In the genomic region with DNA sequence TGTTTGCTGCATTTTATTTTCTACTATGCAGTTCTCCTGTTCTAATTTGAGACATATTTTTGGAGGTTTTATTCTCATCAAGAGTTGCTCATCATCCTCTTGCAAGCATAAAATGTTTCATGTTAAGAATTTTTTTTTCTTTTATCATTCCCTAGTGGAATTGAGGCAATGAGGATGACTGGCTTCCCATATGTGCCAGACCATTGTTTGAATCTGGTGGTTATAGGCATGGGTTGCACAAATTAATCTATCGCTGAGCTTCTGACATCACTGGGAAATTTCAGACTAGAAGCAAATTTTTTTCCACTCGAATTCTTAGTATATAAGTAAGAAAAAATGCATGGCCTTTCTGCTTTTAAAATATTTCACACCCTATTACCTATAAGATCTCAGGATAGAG, we compare ENCODE assay signal across 26 cellular contexts.
A peak's percentile ranks its signal among the peaks of the same experiment; 100 is the strongest.
DNase-seq lines count a peak whose midpoint lies in the region; ATAC-seq and TF ChIP-seq lines count a peak whose summit lies in the region.
"Had no signal": no experiment of that assay in that cellular context is flagged by ENCODE, and none has a peak within 500 bp of the region (broad histone marks: within the 10 kb centered on the region; RNA-seq: fewer than 3 reads in every experiment).

No MANE protein-coding gene starts in this region.

- no peak overlapping the region for H2BK12ac ChIP-seq in trophoblast cell (ENCODE audit: low read length)

- no peak overlapping the region for H3K18ac ChIP-seq in trophoblast cell (ENCODE audit: low read length)

- H3K9me3 ChIP-seq in trophoblast cell (ENCODE audit: insufficient read depth, low read depth, low read length), result no peaks in the 10 kb centered on the region
- H3K9me3 ChIP-seq in tibial nerve, result no peaks in the 10 kb centered on the region
- H3K9me3 ChIP-seq in T-helper 17 cell (ENCODE audit: control insufficient read depth, low read length, poor library complexity, severe bottlenecking), result no peaks in the 10 kb centered on the region
- H3K9me3 ChIP-seq: A549, BE2C, BLaER1 had no signal

- no peak overlapping the region for H2AK5ac ChIP-seq in trophoblast cell (ENCODE audit: low read length)

- H3K36me3 Mint-ChIP-seq in T-cell (no peaks in the 10 kb centered on the region), T-helper 17 cell (ENCODE audit: low read depth) (no peaks in the 10 kb centered on the region)
- H3K36me3 Mint-ChIP-seq: CD14-positive monocyte; CD4-positive, alpha-beta memory T cell; CD4-positive, CD25-positive, alpha-beta regulatory T cell; CD8-positive, alpha-beta memory T cell had no signal

- H3K79me2 ChIP-seq in trophoblast cell (ENCODE audit: control insufficient read depth, insufficient read depth, low read length, poor library complexity), result no peaks in the 10 kb centered on the region

- POLR2A ChIA-PET in T-cell (lab: Charles Lee), result no interaction called here

- no peaks in the 10 kb centered on the region for H3K79me1 ChIP-seq in trophoblast cell (ENCODE audit: low read length)

- H3K36me3 ChIP-seq in trophoblast cell (ENCODE audit: control insufficient read depth in 1 of 2, insufficient read depth in 2 of 2, low read length in 2 of 2), result no peaks in the 10 kb centered on the region
- no peaks in the 10 kb centered on the region for H3K36me3 ChIP-seq in tibial nerve
- H3K36me3 ChIP-seq: BE2C, BLaER1 had no signal

- H4K91ac ChIP-seq in trophoblast cell (ENCODE audit: low read depth, low read length), result no peak overlapping the region

- H3K27ac ChIP-seq in trophoblast cell (ENCODE audit: low read depth, low read length), result no peak overlapping the region
- H3K27ac ChIP-seq in tibial nerve, result no peak overlapping the region
- H3K27ac ChIP-seq: 22Rv1, A549, BLaER1 had no signal

- DNase-seq in NCI-H82 (lab: John Stamatoyannopoulos, UW) (peak; percentile 66), NCI-H82 treated with DMSO at 0.1 percent for 48 hours (lab: John Stamatoyannopoulos, UW; ENCODE audit: unreplicated experiment) (no peak), HS-5 (ENCODE audit: low read depth) (peak; percentile 30), fibroblast of peridontal ligament (ENCODE audit: extremely low read depth) (peak; percentile 56), trophoblast cell (peak; percentile 25 to 76), T-cell (no peak), tibial nerve (ENCODE audit: low spot score in 2 of 2) (no peak), T-helper 17 cell (no peak)
- DNase-seq: BE2C; C1 segment of cervical spinal cord; CD4-positive, alpha-beta memory T cell; CD4-positive, CD25-positive, alpha-beta regulatory T cell; CD8-positive, alpha-beta memory T cell; COR-L47; DMS 273 treated with DMSO at 0.1 percent for 48 hours; DMS153; DMS53; DMS79; DND-41; EL; GDM1 had no signal

- TF ChIP-seq CTCF in tibial nerve (IDR thresholded peaks at IDR 0.05), result no peak

- TF ChIP-seq EP300 in tibial nerve (IDR thresholded peaks at IDR 0.05), result no peak

- H3K14ac ChIP-seq in trophoblast cell (ENCODE audit: low read length), result no peak overlapping the region

- H3K27me3 Mint-ChIP-seq in T-cell (no peaks in the 10 kb centered on the region), T-helper 17 cell (no peaks in the 10 kb centered on the region)
- H3K27me3 Mint-ChIP-seq: CD4-positive, alpha-beta memory T cell; CD4-positive, CD25-positive, alpha-beta regulatory T cell; CD8-positive, alpha-beta memory T cell had no signal

- H3K4me3 ChIP-seq in trophoblast cell (ENCODE audit: low read depth, low read length), result no peak overlapping the region
- H3K4me3 ChIP-seq in tibial nerve, result no peak overlapping the region
- H3K4me3 ChIP-seq: A549, BLaER1, GM12878 had no signal

- H3K27ac Mint-ChIP-seq in T-cell (no peak overlapping the region), T-helper 17 cell (no peak overlapping the region)
- H3K27ac Mint-ChIP-seq: CD14-positive monocyte; CD4-positive, alpha-beta memory T cell; CD8-positive, alpha-beta memory T cell had no signal

- H3K4me1 ChIP-seq in trophoblast cell (ENCODE audit: control insufficient read depth in 1 of 2, insufficient read depth in 2 of 2, low read length in 2 of 2), result no peaks in the 10 kb centered on the region
- peaks cover 0 to 5% (median 0%) of the 10 kb centered on the region in 4 donors for H3K4me1 ChIP-seq in tibial nerve
- H3K4me1 ChIP-seq: A549, BE2C had no signal

- peaks cover 3 to 9% (median 4%) of the 10 kb centered on the region in 3 donors for H3K9me3 Mint-ChIP-seq in T-cell

- ATAC-seq in T-cell (replicated peaks in 1 of 4) (no peak), T-helper 17 cell (no peak)
- ATAC-seq: A549, GM12878 had no signal

- H2BK5ac ChIP-seq in trophoblast cell (ENCODE audit: low read depth, low read length, poor library complexity), result no peak overlapping the region

- H2AFZ ChIP-seq in trophoblast cell (ENCODE audit: insufficient read depth, low read length, poor library complexity), result no peak overlapping the region

- CTCF ChIA-PET in T-cell (lab: Charles Lee), result no interaction called here

- no peaks in the 10 kb centered on the region for H3K27me3 ChIP-seq in trophoblast cell (ENCODE audit: insufficient read depth, low read length)
- H3K27me3 ChIP-seq in tibial nerve, result no peaks in the 10 kb centered on the region
- H3K27me3 ChIP-seq: BE2C, BLaER1 had no signal

- no peaks in the 10 kb centered on the region for H3K4me1 Mint-ChIP-seq in T-cell
- H3K4me1 Mint-ChIP-seq in T-helper 17 cell, result no peaks in the 10 kb centered on the region
- H3K4me1 Mint-ChIP-seq: CD14-positive monocyte; CD4-positive, alpha-beta memory T cell; CD4-positive, CD25-positive, alpha-beta regulatory T cell; CD8-positive, alpha-beta memory T cell had no signal

- no peak overlapping the region for H3K4ac ChIP-seq in trophoblast cell (ENCODE audit: low read depth, low read length)

- H4K8ac ChIP-seq in trophoblast cell (ENCODE audit: low read depth, low read length), result no peak overlapping the region

- TF ChIP-seq POLR2A in tibial nerve (IDR thresholded peaks at IDR 0.05), result no peak

- H3K9ac ChIP-seq in trophoblast cell (ENCODE audit: low read length), result no peak overlapping the region
- H3K9ac ChIP-seq: BLaER1 had no signal

- H3K23ac ChIP-seq in trophoblast cell (ENCODE audit: low read length), result no peak overlapping the region

- H3K4me2 ChIP-seq in trophoblast cell (ENCODE audit: low read length), result no peak overlapping the region
- H3K4me2 ChIP-seq: A549 had no signal

- H4K12ac ChIP-seq in trophoblast cell (ENCODE audit: low read depth, low read length), result no peak overlapping the region

- H3K4me3 Mint-ChIP-seq in T-cell (no peak overlapping the region), T-helper 17 cell (no peak overlapping the region)
- H3K4me3 Mint-ChIP-seq: CD14-positive monocyte; CD4-positive, alpha-beta memory T cell; CD4-positive, CD25-positive, alpha-beta regulatory T cell; CD8-positive, alpha-beta memory T cell had no signal

- no CpG with 5 or more reads among the region's 2 CpGs for WGBS in trophoblast cell (ENCODE audit: extremely low coverage, insufficient coverage, insufficient read length)
- 81 to 84% methylated on average over 2 of the region's 2 CpGs for WGBS in tibial nerve, 2 donors

- H2BK120ac ChIP-seq in trophoblast cell (ENCODE audit: insufficient read depth, low read length, poor library complexity), result no peak overlapping the region

Comparison
In these comparisons a context has a peak if more than half of its experiments do, and no peak if none do; other contexts are left out.
1. DNase-seq: peak in NCI-H82 (single experiment), HS-5 (single experiment), fibroblast of peridontal ligament (single experiment) and trophoblast cell (2 of 2); none in NCI-H82 treated with DMSO at 0.1 percent for 48 hours (single experiment), T-cell (0 of 34), tibial nerve (0 of 2) and T-helper 17 cell (0 of 3).